8 cellular contexts compared by ENCODE assay signal in the genomic region with DNA sequence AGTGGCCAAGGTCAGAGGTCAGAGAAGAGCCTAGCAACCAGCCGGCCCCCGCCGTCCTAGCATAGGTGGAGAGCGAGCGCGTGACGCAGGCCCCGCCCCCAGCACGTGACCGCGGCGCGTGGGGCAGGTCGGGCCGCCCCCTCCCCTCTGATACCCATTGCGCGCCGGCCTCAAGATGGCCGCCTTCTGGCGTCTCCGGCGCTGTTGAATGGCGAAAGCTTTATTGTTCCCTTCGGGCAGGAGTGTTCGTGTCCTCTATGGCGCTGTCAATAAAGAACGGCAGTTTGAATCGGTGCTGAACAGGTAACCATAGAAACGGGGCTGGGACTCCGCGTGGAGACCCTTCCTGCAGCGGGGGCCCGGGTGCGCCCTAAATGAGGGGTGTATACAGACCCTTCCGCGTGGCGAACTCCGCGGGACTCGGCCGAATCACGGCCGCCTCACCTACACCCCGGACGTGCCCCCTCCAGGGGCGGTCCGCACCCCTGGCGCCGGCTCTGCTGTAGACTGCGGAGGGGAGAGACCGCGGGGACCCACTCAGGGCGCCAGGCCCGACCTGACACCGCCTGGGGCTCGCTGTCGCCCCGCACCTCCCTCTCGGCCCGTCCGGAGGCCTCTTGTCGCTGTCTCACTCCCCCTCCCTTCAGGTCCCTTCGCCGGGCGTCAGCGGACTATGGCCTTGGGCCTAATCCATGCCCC. TPM values are rescaled to one million over a fixed set of nuclear protein-coding genes. Genes with fewer than 3 reads are reported as not detected.
DNase-seq lines count a peak whose midpoint lies in the region; ATAC-seq and TF ChIP-seq lines count a peak whose summit lies in the region.

Gene ZBTB40 (plus strand): TSS at position 150 of the 699 bp plus-strand sequence. CDS start 38,098 bp downstream, outside the sequence.

- no peaks in the 10 kb centered on the region for H3K9me3 ChIP-seq in spleen

- peak within 1 kb of the TSS; percentile 79 to 99 (median 95) for H3K4me3 ChIP-seq in spleen

- WGBS in spleen, 5 donors, result 0 to 1% (median 0%) methylated on average over 38 to 66 of the region's 66 CpGs

- peak; percentile 94 for DNase-seq in AG08395 (ENCODE audit: low spot score)
- DNase-seq in NCI-H226, result peak; percentile 94
- DNase-seq in activated CD4-positive, CD25-positive, alpha-beta regulatory T cell (lab: John Stamatoyannopoulos, UW), result peak; percentile 85 to 92 (median 88)
- DNase-seq in central memory CD4-positive, alpha-beta T cell, result peak; percentile 95
- DNase-seq in inferior parietal cortex (ENCODE audit: extremely low spot score), result peak; percentile 97
- DNase-seq in spleen, result peak; percentile 98

- peak; percentile 77 for ATAC-seq in GM18909 (IDR thresholded peaks at IDR 0.05; ENCODE audit: poor library complexity, unreplicated experiment)
- ATAC-seq in HG03175 (IDR thresholded peaks at IDR 0.05; ENCODE audit: unreplicated experiment), result peak; percentile 89

- no peaks in the 10 kb centered on the region for H3K27me3 ChIP-seq in spleen (replicated peaks in 1 of 7)

- peak in 2 of 3 donors; percentile 9 to 16 for TF ChIP-seq POLR2A in spleen (IDR thresholded peaks at IDR 0.05)

- H3K27ac ChIP-seq in spleen, result peak within 1 kb of the TSS; percentile 91 to 97 (median 93)

- no peaks in the 10 kb centered on the region for H3K36me3 ChIP-seq in spleen

- peak in 2 of 11 experiments; percentile 6 to 24 for TF ChIP-seq CTCF in spleen (IDR thresholded peaks at IDR 0.05 in 8 of 11, conservative IDR thresholded peaks at IDR 0.05 in 3 of 11)

- intact Hi-C loops in spleen (cut with DNase I; ENCODE audit: low total_unique reads), result no loop called here

- peaks cover 14 to 55% (median 39%) of the 10 kb centered on the region in 6 donors for H3K4me1 ChIP-seq in spleen

RNA-seq across cellular contexts. Expression of gene ZBTB40, which starts in this region (rescaled TPM):
- 10 to 100 TPM; 27.3 to 40.2 (median 32.7) TPM for total RNA-seq in spleen
- 10 to 100 TPM in 1 of 3 donors, 1 to 10 TPM in 2; 4.4 to 12.9 (median 9.8) TPM for polyA plus RNA-seq in spleen

Comparison
In these comparisons a context has a peak if more than half of its experiments do, and no peak if none do; other contexts are left out.
1. Peak in every context shown above with its lines: DNase-seq, ATAC-seq, H3K4me3 ChIP-seq and H3K27ac ChIP-seq.